Comparison of ENCODE assay signal across 8 cellular contexts in genomic region chr9:34611811-34612787, GRCh38. TPM values are rescaled to one million over a fixed set of nuclear protein-coding genes. Genes with fewer than 3 reads are reported as not detected.
DNase-seq lines count a peak whose midpoint lies in the region; ATAC-seq and TF ChIP-seq lines count a peak whose summit lies in the region.

Gene RPP25L (minus strand): TSS chr9:34612097. CDS start chr9:34611296, 801 bp downstream.

- H3K27ac ChIP-seq in GM23338 (ENCODE audit: low read depth) (no peak within 1 kb of the TSS), SU-DHL-6 (ENCODE audit: low read depth, low read length) (peak within 1 kb of the TSS; percentile 41), parathyroid adenoma (peak within 1 kb of the TSS; percentile 68), tibial artery (peak within 1 kb of the TSS; percentile 76 to 83)

- peak within 1 kb of the TSS; percentile 93 for H3K4me3 Mint-ChIP-seq in GM23338

- H3K79me2 ChIP-seq in GM23338 (replicated peaks; ENCODE audit: insufficient read depth) (no peaks in the 10 kb centered on the region), SU-DHL-6 (ENCODE audit: insufficient read depth, low read length) (no peaks in the 10 kb centered on the region), parathyroid adenoma (no peaks in the 10 kb centered on the region)

- H3K4me1 ChIP-seq in GM23338 (ENCODE audit: insufficient read depth) (peaks cover 7% of the 10 kb centered on the region; the same call in 1 of the 2 replicates), parathyroid adenoma (no peaks in the 10 kb centered on the region), tibial artery (peaks cover 0 to 24% (median 20%) of the 10 kb centered on the region in 4 donors)

- peak within 1 kb of the TSS; percentile 97 for H2AFZ ChIP-seq in GM23338
- peak within 1 kb of the TSS; percentile 76 for H2AFZ ChIP-seq in SU-DHL-6 (ENCODE audit: low read depth, low read length, severe bottlenecking)
- peak within 1 kb of the TSS; percentile 79 for H2AFZ ChIP-seq in parathyroid adenoma

- H3K36me3 ChIP-seq in GM23338 (ENCODE audit: insufficient read depth) = no peaks in the 10 kb centered on the region
- H3K36me3 ChIP-seq in SU-DHL-6 (ENCODE audit: low read length) = no peaks in the 10 kb centered on the region
- no peaks in the 10 kb centered on the region for H3K36me3 ChIP-seq in parathyroid adenoma (ENCODE audit: control insufficient read depth, insufficient read depth, low read length)
- H3K36me3 ChIP-seq in tibial artery = peaks cover 11 to 36% (median 34%) of the 10 kb centered on the region in 3 donors

- peak; percentile 86 for DNase-seq in G401 (ENCODE audit: low spot score)
- peak; percentile 91 for DNase-seq in GM23338 (ENCODE audit: low spot score)
- peak; percentile 86 for DNase-seq in LoVo (ENCODE audit: low spot score)
- DNase-seq in activated naive CD8-positive, alpha-beta T cell treated with anti-CD3 and anti-CD28 coated beads, Interleukin-2, amount 50 U/mL, for 16 hours (ENCODE audit: low read depth, low spot score) = peak; percentile 61
- DNase-seq in Right ventricle myocardium superior = peak; percentile 92
- peak; percentile 85 to 93 for DNase-seq in tibial artery

- peak within 1 kb of the TSS; percentile 94 for H3K4me2 ChIP-seq in GM23338
- H3K4me2 ChIP-seq in SU-DHL-6 (ENCODE audit: low read depth, low read length, poor library complexity, severe bottlenecking) = peak within 1 kb of the TSS; percentile 80
- peak within 1 kb of the TSS; percentile 98 for H3K4me2 ChIP-seq in parathyroid adenoma (ENCODE audit: low read length)

- H3K27me3 Mint-ChIP-seq in GM23338 (ENCODE audit: insufficient read depth, low read depth, poor library complexity) = peaks cover 19% of the 10 kb centered on the region

- 0 out of 2 replicates have a peak, but pooled peaks cover 3% of the 10 kb centered on the region for H3F3A ChIP-seq in GM23338 (replicated peaks; ENCODE audit: low read depth)
- H3F3A ChIP-seq in SU-DHL-6 (ENCODE audit: insufficient read depth) = 0 out of 2 replicates have a peak, but pooled peaks cover 7% of the 10 kb centered on the region

- H3K36me3 Mint-ChIP-seq in GM23338 (ENCODE audit: low read depth) = no peaks in the 10 kb centered on the region

- H3K9me3 Mint-ChIP-seq in GM23338 = no peaks in the 10 kb centered on the region

- in situ Hi-C loops in G401 (cut with HindIII; ENCODE audit: low sequenced_read_pairs) = no loop called here

- H3K9ac ChIP-seq in SU-DHL-6 (ENCODE audit: low read length) (peak within 1 kb of the TSS; percentile 74), parathyroid adenoma (peak within 1 kb of the TSS; percentile 42)

- intact Hi-C loops in Right ventricle myocardium superior (cut with DNase I) = loop anchor here (10.0 kb wide), 1 partner anchor 93 kb away; no protein-coding TSS in a partner anchor
- intact Hi-C loops in tibial artery (cut with DNase I; ENCODE audit: low total_unique reads) = loop anchor here (2.0 to 10.0 kb wide), 3 partner anchors 21 to 157 kb away; partner anchors contain the start of genes DNAI1 and FAM219A

- ATAC-seq in GM23338 (peak; percentile 89), Right ventricle myocardium superior (ENCODE audit: poor library complexity) (peak; percentile 96)

- H4K20me1 ChIP-seq in GM23338 (replicated peaks; ENCODE audit: insufficient read depth) (no peaks in the 10 kb centered on the region), SU-DHL-6 (ENCODE audit: low read depth, low read length) (no peaks in the 10 kb centered on the region)

- H3K9me3 ChIP-seq in SU-DHL-6 (ENCODE audit: insufficient read depth, low read length) = no peaks in the 10 kb centered on the region
- no peaks in the 10 kb centered on the region for H3K9me3 ChIP-seq in parathyroid adenoma (ENCODE audit: control insufficient read depth, low read length)
- no peaks in the 10 kb centered on the region for H3K9me3 ChIP-seq in tibial artery

- peak within 1 kb of the TSS; percentile 86 for H3K4me3 ChIP-seq in GM23338
- H3K4me3 ChIP-seq in SU-DHL-6 (ENCODE audit: insufficient read depth, low read length, poor library complexity, severe bottlenecking) = peak within 1 kb of the TSS; percentile 61
- peak within 1 kb of the TSS; percentile 97 for H3K4me3 ChIP-seq in parathyroid adenoma (ENCODE audit: low read depth, low read length)
- peak within 1 kb of the TSS; percentile 60 to 63 for H3K4me3 ChIP-seq in tibial artery

- peaks cover 11% of the 10 kb centered on the region for H3K4me1 Mint-ChIP-seq in GM23338

- peak within 1 kb of the TSS; percentile 94 for H3K27ac Mint-ChIP-seq in GM23338

- no peak for TF ChIP-seq CTCF in GM23338 (conservative IDR thresholded peaks at IDR 0.05; ENCODE audit: low read depth in 2 of 2)
- TF ChIP-seq CTCF in SU-DHL-6 (IDR thresholded peaks at IDR 0.05; ENCODE audit: insufficient read depth, low read length, poor library complexity, severe bottlenecking) = no peak
- TF ChIP-seq CTCF in parathyroid adenoma (IDR thresholded peaks at IDR 0.05) = no peak
- TF ChIP-seq CTCF in tibial artery (IDR thresholded peaks at IDR 0.05) = no peak

- H3K27me3 ChIP-seq in GM23338 (ENCODE audit: insufficient read depth) (peaks cover 5% of the 10 kb centered on the region), SU-DHL-6 (ENCODE audit: low read length) (no peaks in the 10 kb centered on the region), parathyroid adenoma (ENCODE audit: control insufficient read depth, insufficient read depth, low read length) (no peaks in the 10 kb centered on the region), tibial artery (no peaks in the 10 kb centered on the region)

- no peaks in the 10 kb centered on the region for H3K9me2 ChIP-seq in GM23338 (ENCODE audit: insufficient read depth)
- H3K9me2 ChIP-seq in SU-DHL-6 (replicated peaks; ENCODE audit: insufficient read depth, low read length) = no peaks in the 10 kb centered on the region

TF ChIP-seq in GM23338, 12 proteins besides CTCF, POLR2A, EP300 and RAD21:
- TF ChIP-seq EZH2 (IDR thresholded peaks at IDR 0.05; ENCODE audit: low read depth, unreplicated experiment) (peak; percentile 42), EZH2phosphoT487 (IDR thresholded peaks at IDR 0.05; ENCODE audit: unreplicated experiment) (no peak), JUNB (IDR thresholded peaks at IDR 0.05; ENCODE audit: unreplicated experiment) (no peak), REST (IDR thresholded peaks at IDR 0.05; ENCODE audit: unreplicated experiment) (no peak), POLR2AphosphoS5 (IDR thresholded peaks at IDR 0.05; ENCODE audit: low read depth) (peak; percentile 95), CREB1 (CRISPR knock-in tag; IDR thresholded peaks at IDR 0.05; ENCODE audit: low read depth) (no peak)

RNA-seq across cellular contexts. Expression of gene RPP25L, which starts in this region (rescaled TPM):
- 57.9 and 59.4 TPM in 2 replicates for total RNA-seq in G401 (2014; rRNA removed; shearing (Covaris generic))
- total RNA-seq in GM23338 (2014; rRNA removed; shearing (Covaris generic)) = 19.9 and 25.1 TPM in 2 replicates
- 16.4 and 18.5 TPM in 2 replicates for polyA plus RNA-seq in GM23338 (2016; fragmentation: Nextera tagmentation; extraction: Ambion mirVana)
- 43.4 TPM for total RNA-seq in Right ventricle myocardium superior
